18 cellular contexts compared by ENCODE assay signal in genomic region chr3:181921220-181921619, GRCh38.
A peak's percentile ranks its signal among the peaks of the same experiment; 100 is the strongest.
DNase-seq lines count a peak whose midpoint lies in the region; ATAC-seq and TF ChIP-seq lines count a peak whose summit lies in the region.
"Had no signal": no experiment of that assay in that cellular context is flagged by ENCODE, and none has a peak within 500 bp of the region (broad histone marks: within the 10 kb centered on the region; RNA-seq: fewer than 3 reads in every experiment).

No MANE protein-coding gene starts in this region.

- ATAC-seq in GM19351 (IDR thresholded peaks at IDR 0.05; ENCODE audit: unreplicated experiment) (peak; percentile 92), HG02678 (IDR thresholded peaks at IDR 0.05; ENCODE audit: unreplicated experiment) (peak; percentile 94), HG03442 (IDR thresholded peaks at IDR 0.05; ENCODE audit: unreplicated experiment) (peak; percentile 95)
- no peak for ATAC-seq in stimulated activated naive CD8-positive, alpha-beta T cell treated with anti-CD3 and anti-CD28 coated beads, Interleukin-15, Interleukin-2, amounts not matched to agents 100 U/mL and 50 U/mL, for 24 hours
- ATAC-seq: HCT116, heart right ventricle, sciatic nerve had no signal

- TF ChIP-seq CTCF in GM10266 (IDR thresholded peaks at IDR 0.05; ENCODE audit: control insufficient read depth, insufficient read depth, low read depth, missing control alignments) (no peak), MCF 10A (IDR thresholded peaks at IDR 0.05; ENCODE audit: unreplicated experiment) (no peak)

- H3K9me3 Mint-ChIP-seq in MCF 10A (ENCODE audit: unreplicated experiment) = no peaks in the 10 kb centered on the region

- H3K36me3 Mint-ChIP-seq in MCF 10A (ENCODE audit: insufficient read depth, unreplicated experiment) = no peaks in the 10 kb centered on the region

- no peak overlapping the region for H3K27ac Mint-ChIP-seq in MCF 10A (ENCODE audit: low read depth, unreplicated experiment)

- no peaks in the 10 kb centered on the region for H3K4me1 Mint-ChIP-seq in MCF 10A (ENCODE audit: insufficient read depth, unreplicated experiment)

- H3K27me3 Mint-ChIP-seq in MCF 10A (ENCODE audit: insufficient read depth, unreplicated experiment) = no peaks in the 10 kb centered on the region

- CTCF ChIA-PET in MCF 10A (lab: Yijun Ruan, JAX) = interaction anchor here (0.9 kb wide), 1 partner anchor 114 kb away, joined by 3 read pairs; no protein-coding TSS in a partner anchor

- H3K4me3 Mint-ChIP-seq in MCF 10A (ENCODE audit: unreplicated experiment) = no peak overlapping the region

- peak; percentile 51 for DNase-seq in GM10266 (ENCODE audit: extremely low spot score)
- DNase-seq in stimulated activated naive CD8-positive, alpha-beta T cell treated with anti-CD3 and anti-CD28 coated beads, Interleukin-15, Interleukin-2, amounts not matched to agents 100 U/mL and 50 U/mL, for 24 hours = no peak
- no peak for DNase-seq in DMS153 treated with DMSO at 0.1 percent for 48 hours (lab: John Stamatoyannopoulos, UW; ENCODE audit: unreplicated experiment)
- DNase-seq in kidney glomerular epithelial cell (lab: John Stamatoyannopoulos, UW) = no peak
- no peak for DNase-seq in MCF 10A (ENCODE audit: unreplicated experiment)
- DNase-seq: amygdala; DMS79 treated with DMSO at 0.1 percent for 48 hours; effector CD4-positive, alpha-beta T cell; heart right ventricle; midbrain; MV-4-11; NK-92 treated with Interleukin-12 subunit alpha and Interleukin-12 subunit beta, amount 100 ng/mL, for 24 hours; T1000 had no signal

- POLR2A ChIA-PET in MCF 10A (lab: Yijun Ruan, JAX) = interaction anchor here (0.9 kb wide), 1 partner anchor 10 kb away, joined by 3 read pairs; no protein-coding TSS in a partner anchor

- BruUV-seq in MCF 10A (replicated peaks; lab: Mats Ljungman, UMichigan) = no TSS peak

- intact Hi-C loops in MCF 10A (cut with micrococcal nuclease) = no loop called here
